Comparison of ENCODE assay signal across 11 cellular contexts in genomic region chr11:64754919-64755662, GRCh38. TPM values are rescaled to one million over a fixed set of nuclear protein-coding genes. Genes with fewer than 3 reads are reported as not detected.
"Had no signal": no experiment of that assay in that cellular context is flagged by ENCODE, and none has a peak within 500 bp of the region (broad histone marks: within the 10 kb centered on the region; RNA-seq: fewer than 3 reads in every experiment).

No MANE protein-coding gene starts in this region.

- DNase-seq: activated CD4-positive, alpha-beta T cell treated with anti-CD3 and anti-CD28 coated beads for 48 hours; activated CD8-positive, alpha-beta memory T cell treated with anti-CD3 and anti-CD28 coated beads, Interleukin-2, amount 50 U/mL, for 48 hours; activated CD8-positive, alpha-beta T cell treated with anti-CD3 and anti-CD28 coated beads, Interleukin-2, amount 10 ng/mL, durations not matched to agents 7 days and 5 days; activated naive CD4-positive, alpha-beta T cell treated with Interleukin-2 at 50 U/mL for 16 hours; caudate nucleus; effector memory CD4-positive, alpha-beta T cell; hippocampal formation; small intestine had no signal

- H3K27me3 ChIP-seq: tibial nerve had no signal

- H3K9me3 ChIP-seq: tibial nerve had no signal

- H3K27ac ChIP-seq: tibial nerve had no signal

- ATAC-seq: activated CD8-positive, alpha-beta T cell treated with anti-CD3 and anti-CD28 coated beads, Interleukin-2, amount 10 ng/mL, durations not matched to agents 7 days and 5 days; stimulated activated memory B cell treated with anti-CD40 and anti-IgM and Interleukin-4, amounts not matched to agents 10 μg/mL and 1 μg/mL and 100 μg/mL, for 72 hours had no signal

- H3K4me3 ChIP-seq: tibial nerve had no signal

RNA-seq across cellular contexts. Expression of gene NRXN2, which starts 32.1 kb away (rescaled TPM):
- total RNA-seq: lung microvascular endothelial cell had no signal
